In genomic region chr1:212749924-212750535, GRCh38 we compare ENCODE assay signal across 8 cellular contexts. TPM values are rescaled to one million over a fixed set of nuclear protein-coding genes. Genes with fewer than 3 reads are reported as not detected.
DNase-seq lines count a peak whose midpoint lies in the region; ATAC-seq and TF ChIP-seq lines count a peak whose summit lies in the region.

No MANE protein-coding gene starts in this region.

- peaks cover 37 to 47% (median 42%) of the 10 kb centered on the region in 4 donors for H3K4me1 Mint-ChIP-seq in CD4-positive, alpha-beta memory T cell
- peaks cover 45% of the 10 kb centered on the region for H3K4me1 Mint-ChIP-seq in activated naive CD8-positive, alpha-beta T cell treated with anti-CD3 and anti-CD28 coated beads, Interleukin-2, amount 10 ng/mL, durations not matched to agents 7 days and 5 days

- no peaks in the 10 kb centered on the region for H3K36me3 ChIP-seq in CD4-positive, alpha-beta memory T cell (ENCODE audit: insufficient read depth, low read length)
- H3K36me3 ChIP-seq in right atrium auricular region (no peaks in the 10 kb centered on the region), spleen (no peaks in the 10 kb centered on the region)

- TF ChIP-seq CTCF in right atrium auricular region (IDR thresholded peaks at IDR 0.05): peak; percentile 32 to 74
- peak; percentile 16 to 76 (median 55) for TF ChIP-seq CTCF in spleen (IDR thresholded peaks at IDR 0.05 in 8 of 11, conservative IDR thresholded peaks at IDR 0.05 in 3 of 11)

- peak overlapping the region in 1 of 2 donors; percentile 12 for H3K4me3 ChIP-seq in CD4-positive, alpha-beta memory T cell (ENCODE audit: low read length in 2 of 2)
- no peak overlapping the region for H3K4me3 ChIP-seq in right atrium auricular region
- no peak overlapping the region for H3K4me3 ChIP-seq in spleen

- peak; percentile 12 to 39 (median 26) for DNase-seq in CD4-positive, alpha-beta memory T cell
- DNase-seq in NCI-H2196 treated with DMSO at 0.1 percent for 48 hours (lab: John Stamatoyannopoulos, UW; ENCODE audit: unreplicated experiment) (peak; percentile 49), right atrium auricular region (ENCODE audit: low spot score) (no peak), spleen (no peak)
- DNase-seq in activated naive CD8-positive, alpha-beta T cell treated with anti-CD3 and anti-CD28 coated beads, Interleukin-2, amount 10 ng/mL, durations not matched to agents 7 days and 5 days: no peak
- no peak for DNase-seq in stimulated activated CD4-positive, alpha-beta T cell treated with anti-CD3 and anti-CD28 coated beads, Interleukin-15, amount 100 ng/mL, for 24 hours
- DNase-seq in activated CD4-positive, CD25-positive, alpha-beta regulatory T cell (lab: John Stamatoyannopoulos, UW): no peak

- intact Hi-C loops in CD4-positive, alpha-beta memory T cell (cut with micrococcal nuclease): loop anchor here (2.0 kb wide), 1 partner anchor 49 kb away; no protein-coding TSS in a partner anchor
- intact Hi-C loops in spleen (cut with DNase I; ENCODE audit: low total_unique reads): no loop called here

- H3K27me3 ChIP-seq in CD4-positive, alpha-beta memory T cell (ENCODE audit: insufficient read depth, low read length): no peaks in the 10 kb centered on the region
- no peaks in the 10 kb centered on the region for H3K27me3 ChIP-seq in right atrium auricular region
- H3K27me3 ChIP-seq in spleen (replicated peaks in 1 of 7): no peaks in the 10 kb centered on the region

- peaks cover 47% of the 10 kb centered on the region for H3K4me1 ChIP-seq in CD4-positive, alpha-beta memory T cell (ENCODE audit: insufficient read depth, low read length)
- H3K4me1 ChIP-seq in right atrium auricular region (peaks cover 0 to 14% of the 10 kb centered on the region in 2 donors), spleen (peaks cover 33 to 58% (median 51%) of the 10 kb centered on the region in 6 donors)

- peak overlapping the region; percentile 12 to 93 (median 84) for H3K27ac Mint-ChIP-seq in CD4-positive, alpha-beta memory T cell
- H3K27ac Mint-ChIP-seq in activated naive CD8-positive, alpha-beta T cell treated with anti-CD3 and anti-CD28 coated beads, Interleukin-2, amount 10 ng/mL, durations not matched to agents 7 days and 5 days: peak overlapping the region; percentile 55

- CTCF ChIA-PET in CD4-positive, alpha-beta memory T cell (lab: Charles Lee; ENCODE audit: partially characterized antibody): interaction anchor here (0.7 to 3.9 kb wide), 20 partner anchors 8 to 1716 kb away, joined by 3 to 17 read pairs (median 6); partner anchors contain the start of genes FLVCR1, NSL1 and TATDN3

- ATAC-seq in GM21529 (IDR thresholded peaks at IDR 0.05; ENCODE audit: unreplicated experiment): peak; percentile 30
- no peak for ATAC-seq in activated naive CD8-positive, alpha-beta T cell treated with anti-CD3 and anti-CD28 coated beads, Interleukin-2, amount 10 ng/mL, durations not matched to agents 7 days and 5 days (ENCODE audit: low read depth)

- TF ChIP-seq POLR2A in spleen (IDR thresholded peaks at IDR 0.05): no peak

- H3K36me3 Mint-ChIP-seq in CD4-positive, alpha-beta memory T cell: peaks cover 2 to 3% of the 10 kb centered on the region in 2 donors
- H3K36me3 Mint-ChIP-seq in activated naive CD8-positive, alpha-beta T cell treated with anti-CD3 and anti-CD28 coated beads, Interleukin-2, amount 10 ng/mL, durations not matched to agents 7 days and 5 days: peaks cover 16% of the 10 kb centered on the region

- H3K27ac ChIP-seq in CD4-positive, alpha-beta memory T cell (ENCODE audit: low read depth, low read length): peak overlapping the region; percentile 33
- H3K27ac ChIP-seq in right atrium auricular region (no peak overlapping the region), spleen (peak overlapping the region in 6 of 8 donors; percentile 10 to 86 (median 40))

- WGBS in spleen, 5 donors: 27 to 37% (median 32%) methylated on average over 4 of the region's 4 CpGs

- H3K4me3 Mint-ChIP-seq in CD4-positive, alpha-beta memory T cell: peak overlapping the region in 6 of 8 donors; percentile 2 to 69 (median 28)
- peak overlapping the region; percentile 44 for H3K4me3 Mint-ChIP-seq in activated naive CD8-positive, alpha-beta T cell treated with anti-CD3 and anti-CD28 coated beads, Interleukin-2, amount 10 ng/mL, durations not matched to agents 7 days and 5 days

- POLR2A ChIA-PET in CD4-positive, alpha-beta memory T cell (lab: Charles Lee; ENCODE audit: partially characterized antibody): interaction anchor here (0.5 kb wide), 1 partner anchor 58 kb away, joined by 3 read pairs; no protein-coding TSS in a partner anchor
- POLR2A ChIA-PET in activated naive CD8-positive, alpha-beta T cell treated with anti-CD3 and anti-CD28 coated beads, Interleukin-2, amount 10 ng/mL, durations not matched to agents 7 days and 5 days (lab: Charles Lee): interaction anchor here (1.4 kb wide), 2 partner anchors 66 to 85 kb away, joined by 3 read pairs; no protein-coding TSS in a partner anchor

- H3K9me3 Mint-ChIP-seq in CD4-positive, alpha-beta memory T cell: no peaks in the 10 kb centered on the region
- no peaks in the 10 kb centered on the region for H3K9me3 Mint-ChIP-seq in activated naive CD8-positive, alpha-beta T cell treated with anti-CD3 and anti-CD28 coated beads, Interleukin-2, amount 10 ng/mL, durations not matched to agents 7 days and 5 days

- no peaks in the 10 kb centered on the region for H3K9me3 ChIP-seq in CD4-positive, alpha-beta memory T cell (ENCODE audit: control insufficient read depth in 1 of 2, low read length in 2 of 2)
- no peaks in the 10 kb centered on the region for H3K9me3 ChIP-seq in right atrium auricular region
- H3K9me3 ChIP-seq in spleen: no peaks in the 10 kb centered on the region

- no peaks in the 10 kb centered on the region for H3K27me3 Mint-ChIP-seq in CD4-positive, alpha-beta memory T cell
- H3K27me3 Mint-ChIP-seq in activated naive CD8-positive, alpha-beta T cell treated with anti-CD3 and anti-CD28 coated beads, Interleukin-2, amount 10 ng/mL, durations not matched to agents 7 days and 5 days: no peaks in the 10 kb centered on the region

RNA-seq across cellular contexts. Expression of gene NSL1, which starts 41.5 kb away (rescaled TPM):
- 10 to 100 TPM; 38.0 to 38.5 TPM for total RNA-seq in CD4-positive, alpha-beta memory T cell
- polyA plus RNA-seq in CD4-positive, alpha-beta memory T cell: 10 to 100 TPM; 56.3 to 61.8 TPM
- 10 to 100 TPM; 38.1 to 38.2 TPM for total RNA-seq in activated naive CD8-positive, alpha-beta T cell treated with anti-CD3 and anti-CD28 coated beads, Interleukin-2, amount 10 ng/mL, durations not matched to agents 7 days and 5 days
- total RNA-seq in right atrium auricular region (10 to 100 TPM; 28.2 to 46.1 TPM), spleen (10 to 100 TPM; 30.6 to 92.3 (median 41.8) TPM)
- polyA plus RNA-seq in spleen: 10 to 100 TPM; 16.4 to 33.6 (median 22.1) TPM

RNA-seq across cellular contexts. Expression of gene TATDN3, which starts 41.7 kb away (rescaled TPM):
- total RNA-seq in CD4-positive, alpha-beta memory T cell: 10 to 100 TPM; 13.8 to 17.2 TPM
- 10 to 100 TPM; 18.5 to 18.9 TPM for polyA plus RNA-seq in CD4-positive, alpha-beta memory T cell
- total RNA-seq in activated naive CD8-positive, alpha-beta T cell treated with anti-CD3 and anti-CD28 coated beads, Interleukin-2, amount 10 ng/mL, durations not matched to agents 7 days and 5 days: 10 to 100 TPM; 13.9 to 18.6 TPM
- total RNA-seq in right atrium auricular region: 10 to 100 TPM; 12.6 to 39.6 TPM
- total RNA-seq in spleen: 10 to 100 TPM; 13.5 to 28.3 (median 22.7) TPM
- 10 to 100 TPM; 13.5 to 16.9 (median 15.0) TPM for polyA plus RNA-seq in spleen

RNA-seq across cellular contexts. Expression of gene BATF3, which starts 50.4 kb away (rescaled TPM):
- total RNA-seq in CD4-positive, alpha-beta memory T cell: 1 to 10 TPM in 1 of 2 experiments, under 1 TPM in 1; 0.64 to 1.0 TPM
- polyA plus RNA-seq in CD4-positive, alpha-beta memory T cell: under 1 TPM in 1 of 2 donors, not detected in 1; 0.42 TPM
- 10 to 100 TPM in 1 of 2 experiments, 1 to 10 TPM in 1; 9.8 to 13.2 TPM for total RNA-seq in activated naive CD8-positive, alpha-beta T cell treated with anti-CD3 and anti-CD28 coated beads, Interleukin-2, amount 10 ng/mL, durations not matched to agents 7 days and 5 days
- 1 to 10 TPM in 1 of 2 donors, under 1 TPM in 1; 0.96 to 3.3 TPM for total RNA-seq in right atrium auricular region
- total RNA-seq in spleen: 10 to 100 TPM; 10.8 to 34.0 (median 14.1) TPM
- 10 to 100 TPM; 11.3 to 23.3 (median 12.3) TPM for polyA plus RNA-seq in spleen

Comparison
In these comparisons a context has a peak if more than half of its experiments do, and no peak if none do; other contexts are left out.
1. DNase-seq: peak in CD4-positive, alpha-beta memory T cell (5 of 5) and NCI-H2196 treated with DMSO at 0.1 percent for 48 hours (single experiment); none in activated naive CD8-positive, alpha-beta T cell treated with anti-CD3 and anti-CD28 coated beads, Interleukin-2, amount 10 ng/mL, durations not matched to agents 7 days and 5 days (single experiment), right atrium auricular region (single experiment), spleen (single experiment), stimulated activated CD4-positive, alpha-beta T cell treated with anti-CD3 and anti-CD28 coated beads, Interleukin-15, amount 100 ng/mL, for 24 hours (single experiment) and activated CD4-positive, CD25-positive, alpha-beta regulatory T cell (0 of 4).
2. H3K27ac ChIP-seq: peak in CD4-positive, alpha-beta memory T cell (single experiment) and spleen (6 of 8); none in right atrium auricular region (0 of 2).